ENCODE assay signal across 9 cellular contexts in the genomic region with DNA sequence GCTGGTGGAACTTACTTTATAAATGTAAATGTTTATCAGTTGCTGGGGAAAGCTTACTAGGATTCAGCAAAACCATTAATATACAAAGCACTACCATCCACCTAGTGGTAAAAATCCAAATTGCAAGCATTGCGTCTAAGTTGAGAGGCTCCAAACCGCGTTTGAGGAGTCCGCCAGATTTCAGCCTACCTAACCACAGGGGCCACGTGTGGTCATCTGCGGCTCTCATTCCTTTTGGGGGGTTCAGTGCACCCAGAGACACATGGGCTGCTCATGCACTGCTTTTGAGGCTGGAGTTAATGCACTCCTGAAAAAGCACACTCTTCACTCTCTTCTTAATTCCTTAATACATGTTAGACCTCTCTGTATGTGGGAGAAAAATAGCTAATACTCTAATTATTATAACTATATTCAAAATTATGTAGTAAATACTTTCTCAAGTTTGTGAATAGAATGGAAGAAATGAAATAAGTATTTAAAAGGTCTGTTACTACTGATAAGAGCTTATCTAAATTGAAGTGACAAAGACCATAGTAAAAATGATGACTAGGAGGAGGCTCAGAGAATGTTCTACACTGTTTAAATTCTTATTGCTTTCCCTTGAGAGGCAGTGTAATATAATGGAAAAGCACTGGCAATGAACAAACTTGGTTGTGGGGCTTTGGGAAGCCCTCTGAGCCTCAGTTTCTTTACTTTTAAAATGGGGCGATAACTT. TPM values are rescaled to one million over a fixed set of nuclear protein-coding genes. Genes with fewer than 3 reads are reported as not detected.
DNase-seq lines count a peak whose midpoint lies in the region; ATAC-seq, FAIRE-seq and TF ChIP-seq lines count a peak whose summit lies in the region.
"Had no signal": no experiment of that assay in that cellular context is flagged by ENCODE, and none has a peak within 500 bp of the region (broad histone marks: within the 10 kb centered on the region; RNA-seq: fewer than 3 reads in every experiment).

No MANE protein-coding gene starts in this region.

- TF ChIP-seq POLR2A in transverse colon (IDR thresholded peaks at IDR 0.05) = no peak

- no peaks in the 10 kb centered on the region for H3K27me3 ChIP-seq in CD4-positive, alpha-beta T cell (ENCODE audit: control insufficient read depth, insufficient read depth, low read length)
- H3K27me3 ChIP-seq in lung (ENCODE audit: control insufficient read depth, insufficient read depth) = no peaks in the 10 kb centered on the region
- H3K27me3 ChIP-seq in transverse colon = no peaks in the 10 kb centered on the region

- CTCF ChIA-PET in CD4-positive, alpha-beta T cell (lab: Charles Lee) = interaction anchor here (0.7 to 1.7 kb wide), 14 partner anchors 9 to 988 kb away, joined by 3 to 12 read pairs (median 4); partner anchors contain the start of genes ITPR2, KLHL42 and MANSC4

- peaks cover 31% of the 10 kb centered on the region for H3K4me1 Mint-ChIP-seq in CD4-positive, alpha-beta T cell (ENCODE audit: low read depth)

- H3K27ac ChIP-seq in CD4-positive, alpha-beta T cell (ENCODE audit: low read depth, low read length) = no peak overlapping the region
- H3K27ac ChIP-seq in lung (ENCODE audit: low read depth in 1 of 2, low read length in 1 of 2) = no peak overlapping the region
- no peak overlapping the region for H3K27ac ChIP-seq in transverse colon

- no peaks in the 10 kb centered on the region for H3K27me3 Mint-ChIP-seq in CD4-positive, alpha-beta T cell

- POLR2A ChIA-PET in CD4-positive, alpha-beta T cell (lab: Charles Lee) = interaction anchor here (0.9 to 1.7 kb wide), 7 partner anchors 15 to 119 kb away, joined by 3 to 9 read pairs (median 4); partner anchors contain the start of genes KLHL42 and MANSC4

- H3K4me1 ChIP-seq in lung (ENCODE audit: control insufficient read depth in 2 of 2, insufficient read depth in 2 of 2, low read length in 2 of 2) (no peaks in the 10 kb centered on the region), transverse colon (peaks cover 0 to 17% (median 11%) of the 10 kb centered on the region in 4 donors)

- intact Hi-C loops in CD4-positive, alpha-beta T cell (cut with DNase I, micrococcal nuclease) = loop anchor here (1.0 to 10.0 kb wide), 3 partner anchors 88 to 373 kb away; partner anchors contain the start of gene CCDC91 (in 1 of the 2)
- intact Hi-C loops in transverse colon (cut with DNase I; ENCODE audit: low total_unique reads) = no loop called here

- no peak for ATAC-seq in CD4-positive, alpha-beta T cell (ENCODE audit: poor library complexity)
- peak; percentile 20 for ATAC-seq in GM21381 (IDR thresholded peaks at IDR 0.05; ENCODE audit: unreplicated experiment)
- peak; percentile 74 for ATAC-seq in lung (ENCODE audit: insufficient read depth, low FRiP score)
- no peak for ATAC-seq in HG03097 (IDR thresholded peaks at IDR 0.05; ENCODE audit: low FRiP score, unreplicated experiment)

- H3K36me3 ChIP-seq in lung (ENCODE audit: control insufficient read depth in 2 of 2, insufficient read depth in 2 of 2, low read length in 2 of 2) = no peaks in the 10 kb centered on the region
- no peaks in the 10 kb centered on the region for H3K36me3 ChIP-seq in transverse colon

- TF ChIP-seq EP300 in transverse colon (IDR thresholded peaks at IDR 0.05; ENCODE audit: low read depth) = no peak

- H3K4me3 ChIP-seq in lung (no peak overlapping the region), transverse colon (peak overlapping the region in 1 of 4 donors; percentile 11)

- peak overlapping the region; percentile 64 for H3K27ac Mint-ChIP-seq in CD4-positive, alpha-beta T cell

- H3K4me3 Mint-ChIP-seq in CD4-positive, alpha-beta T cell = peak overlapping the region; percentile 77

- peak; percentile 74 for TF ChIP-seq CTCF in CD4-positive, alpha-beta T cell (IDR thresholded peaks at IDR 0.05)
- TF ChIP-seq CTCF in lung (IDR thresholded peaks at IDR 0.05; ENCODE audit: control extremely low read depth, extremely low read depth) = peak; percentile 50
- peak; percentile 75 to 87 (median 83) for TF ChIP-seq CTCF in transverse colon (IDR thresholded peaks at IDR 0.05)

- in situ Hi-C loops in transverse colon (cut with MboI; ENCODE audit: low pct_ligation_motif_present in 1 of 4, low pct_unique_long_range_greater_than_20kb in 1 of 4, low sequenced_read_pairs in 3 of 4) = no loop called here

- peak in 5 of 10 experiments; percentile 5 to 13 (median 8) for DNase-seq in CD4-positive, alpha-beta T cell
- DNase-seq in NCI-H1694 treated with DMSO at 0.1 percent for 48 hours (lab: John Stamatoyannopoulos, UW) (peak; percentile 73), dermis microvascular lymphatic vessel endothelial cell (ENCODE audit: low read depth in 2 of 2) (peak; percentile 75 to 88), lung (ENCODE audit: low spot score) (no peak), transverse colon (peak; percentile 20)

- H3K36me3 Mint-ChIP-seq in CD4-positive, alpha-beta T cell (ENCODE audit: low read depth) = no peaks in the 10 kb centered on the region

- FAIRE-seq in TTC549 (lab: Jason Lieb, UNC) = peak; percentile 20

- H3K9me3 Mint-ChIP-seq in CD4-positive, alpha-beta T cell = no peaks in the 10 kb centered on the region

- 14 to 15% methylated on average over 7 of the region's 7 CpGs for WGBS in lung, 2 donors
- WGBS in transverse colon (ENCODE audit: low coverage in 1 of 2), 2 donors = 15 to 17% methylated on average over 6 to 7 of the region's 7 CpGs

- no peaks in the 10 kb centered on the region for H3K9me3 ChIP-seq in CD4-positive, alpha-beta T cell (ENCODE audit: control insufficient read depth, low read length)
- H3K9me3 ChIP-seq in lung (ENCODE audit: control insufficient read depth in 2 of 2, insufficient read depth in 1 of 2, low read length in 1 of 2) (no peaks in the 10 kb centered on the region), transverse colon (no peaks in the 10 kb centered on the region)

RNA-seq across cellular contexts. Expression of gene MANSC4, which starts 41.4 kb away (rescaled TPM):
- not detected for total RNA-seq in CD4-positive, alpha-beta T cell
- total RNA-seq in dermis microvascular lymphatic vessel endothelial cell = not detected in 2 replicates
- total RNA-seq in lung = not detected
- not detected for polyA plus RNA-seq in lung
- not detected for total RNA-seq in transverse colon
- total RNA-seq: T-helper 2 cell treated with Interferon-gamma antibody and Interleukin-4, amounts not matched to agents 100 ng/mL and 5 ng/mL, for 36 hours had no signal

RNA-seq across cellular contexts. Expression of gene KLHL42, which starts 41.4 kb away (rescaled TPM):
- 10 to 100 TPM; 12.8 to 13.2 TPM for total RNA-seq in CD4-positive, alpha-beta T cell
- total RNA-seq in dermis microvascular lymphatic vessel endothelial cell (14.6 and 16.9 TPM in 2 replicates), lung (10 to 100 TPM; 22.4 to 32.5 TPM), transverse colon (100 to 1,000 TPM in 1 of 4 donors, 10 to 100 TPM in 3; 14.7 to 104 (median 47.3) TPM)
- 1 to 10 TPM; 7.5 to 8.2 TPM for polyA plus RNA-seq in lung

Comparison
In these comparisons a context has a peak if more than half of its experiments do, and no peak if none do; other contexts are left out.
1. ATAC-seq: peak in GM21381 (single experiment) and lung (single experiment); none in CD4-positive, alpha-beta T cell (single experiment) and HG03097 (single experiment).
2. Peak in every context shown above with its lines, with median percentiles within 50 percentile points of each other: CTCF ChIP-seq.